In genomic region chr2:152436148-152436547, GRCh38 we compare ENCODE assay signal across 18 cellular contexts.
A peak's percentile ranks its signal among the peaks of the same experiment; 100 is the strongest.
DNase-seq lines count a peak whose midpoint lies in the region; ATAC-seq, FAIRE-seq and TF ChIP-seq lines count a peak whose summit lies in the region.
"Had no signal": no experiment of that assay in that cellular context is flagged by ENCODE, and none has a peak within 500 bp of the region (broad histone marks: within the 10 kb centered on the region; RNA-seq: fewer than 3 reads in every experiment).

No MANE protein-coding gene starts in this region.

- H3K4me1 Mint-ChIP-seq in activated T-helper 2 cell treated with anti-CD3 and anti-CD28 coated beads, Interferon-gamma antibody, Interleukin-2, Interleukin-4, amounts not matched to agents 10 μg/mL and 5 μg/mL and 100 μg/mL, durations not matched to agents 14 hours and 24 hours and 36 hours (ENCODE audit: low read depth), result peaks cover 5% of the 10 kb centered on the region

- ATAC-seq in HepG2, result no peak
- no peak for ATAC-seq in right lobe of liver

- in situ Hi-C loops in HepG2 (cut with HindIII; ENCODE audit: extremely low pct_ligation_motif_present, low pct_unique_long_range_greater_than_20kb), result no loop called here

- CTCF ChIA-PET in HepG2 (lab: Yijun Ruan, JAX; ENCODE audit: low intra/inter-chr PET ratio, low total read pairs), result no interaction called here

- H3K27me3 Mint-ChIP-seq in activated T-helper 2 cell treated with anti-CD3 and anti-CD28 coated beads, Interferon-gamma antibody, Interleukin-2, Interleukin-4, amounts not matched to agents 10 μg/mL and 5 μg/mL and 100 μg/mL, durations not matched to agents 14 hours and 24 hours and 36 hours (ENCODE audit: low read depth), result peaks cover 3% of the 10 kb centered on the region

- H3K9me3 Mint-ChIP-seq in activated T-helper 2 cell treated with anti-CD3 and anti-CD28 coated beads, Interferon-gamma antibody, Interleukin-2, Interleukin-4, amounts not matched to agents 10 μg/mL and 5 μg/mL and 100 μg/mL, durations not matched to agents 14 hours and 24 hours and 36 hours, result no peaks in the 10 kb centered on the region
- H3K9me3 Mint-ChIP-seq: CD4-positive, alpha-beta T cell; H9 had no signal

- H3K27me3 ChIP-seq in HepG2 (ENCODE audit: control insufficient read depth in 1 of 2, insufficient read depth in 2 of 2, low read length in 2 of 2) (no peaks in the 10 kb centered on the region), right lobe of liver (no peaks in the 10 kb centered on the region), dorsolateral prefrontal cortex (no peaks in the 10 kb centered on the region)
- H3K27me3 ChIP-seq: BE2C had no signal

- no peak overlapping the region for H2AFZ ChIP-seq in HepG2 (ENCODE audit: low read length)

- H3K27ac ChIP-seq in HepG2 (ENCODE audit: extremely low read length, insufficient read depth, low read length), result no peak overlapping the region
- H3K27ac ChIP-seq in right lobe of liver, result no peak overlapping the region
- peak overlapping the region in 52 of 59 donors; percentile 5 to 100 (median 86) for H3K27ac ChIP-seq in dorsolateral prefrontal cortex
- H3K27ac ChIP-seq in substantia nigra (ENCODE audit: low read depth, low read length, poor library complexity, severe bottlenecking), result peak overlapping the region; percentile 76
- H3K27ac ChIP-seq: C4-2B had no signal

- no TSS peak for BruUV-seq in HepG2 (replicated peaks; lab: Mats Ljungman, UMichigan)

- H3K9me3 ChIP-seq in HepG2 (ENCODE audit: low read length) (no peaks in the 10 kb centered on the region), right lobe of liver (no peaks in the 10 kb centered on the region)
- H3K9me3 ChIP-seq: BE2C, Caco-2 had no signal

- TF ChIP-seq RAD21 in HepG2 (CRISPR knock-in tag; IDR thresholded peaks at IDR 0.05), result no peak

- H3K36me3 Mint-ChIP-seq in activated T-helper 2 cell treated with anti-CD3 and anti-CD28 coated beads, Interferon-gamma antibody, Interleukin-2, Interleukin-4, amounts not matched to agents 10 μg/mL and 5 μg/mL and 100 μg/mL, durations not matched to agents 14 hours and 24 hours and 36 hours (ENCODE audit: low read depth), result no peaks in the 10 kb centered on the region

- H3K4me1 ChIP-seq in HepG2 (ENCODE audit: insufficient read depth, low read length) (peaks cover 56% of the 10 kb centered on the region), right lobe of liver (no peaks in the 10 kb centered on the region)
- H3K4me1 ChIP-seq: BE2C, Caco-2 had no signal

- no peak overlapping the region for H3K9ac ChIP-seq in HepG2 (ENCODE audit: insufficient read depth, low read depth, low read length)

- no peak overlapping the region for H3K4me3 ChIP-seq in HepG2 (replicated peaks in 1 of 3; ENCODE audit: insufficient read depth in 1 of 3, low read depth in 2 of 3, low read length in 3 of 3)
- H3K4me3 ChIP-seq in right lobe of liver, result no peak overlapping the region
- H3K4me3 ChIP-seq in dorsolateral prefrontal cortex, result no peak overlapping the region

- POLR2A ChIA-PET in HepG2 (lab: Yijun Ruan, JAX), result no interaction called here

- H3K79me2 ChIP-seq in HepG2 (ENCODE audit: insufficient read depth, low read length), result peaks cover 100% of the 10 kb centered on the region

- no peaks in the 10 kb centered on the region for H3K36me3 ChIP-seq in HepG2 (replicated peaks in 1 of 2; ENCODE audit: control insufficient read depth in 1 of 2, insufficient read depth in 2 of 2, low read length in 2 of 2)
- no peaks in the 10 kb centered on the region for H3K36me3 ChIP-seq in right lobe of liver
- H3K36me3 ChIP-seq: BE2C had no signal

- no peak overlapping the region for H3K27ac Mint-ChIP-seq in activated T-helper 2 cell treated with anti-CD3 and anti-CD28 coated beads, Interferon-gamma antibody, Interleukin-2, Interleukin-4, amounts not matched to agents 10 μg/mL and 5 μg/mL and 100 μg/mL, durations not matched to agents 14 hours and 24 hours and 36 hours
- H3K27ac Mint-ChIP-seq: CD4-positive, alpha-beta T cell had no signal

- no peak overlapping the region for H3K4me2 ChIP-seq in HepG2 (ENCODE audit: low read depth, low read length)

- TF ChIP-seq POLR2A in HepG2 (IDR thresholded peaks at IDR 0.05; ENCODE audit: insufficient read depth in 1 of 2, low read depth in 2 of 2, low read length in 2 of 2), result no peak
- no peak for TF ChIP-seq POLR2A in right lobe of liver (IDR thresholded peaks at IDR 0.05)

- intact Hi-C loops in HepG2 (cut with micrococcal nuclease; ENCODE audit: unreplicated experiment), result no loop called here
- intact Hi-C loops in right lobe of liver (cut with DNase I), result no loop called here
- intact Hi-C loops in dorsolateral prefrontal cortex (cut with DNase I), result no loop called here
- intact Hi-C loops in activated T-helper 2 cell treated with anti-CD3 and anti-CD28 coated beads, Interferon-gamma antibody, Interleukin-2, Interleukin-4, amounts not matched to agents 10 μg/mL and 5 μg/mL and 100 μg/mL, durations not matched to agents 14 hours and 24 hours and 36 hours (cut with micrococcal nuclease), result no loop called here

- TF ChIP-seq CTCF in HepG2 (CRISPR knock-in tag; IDR thresholded peaks at IDR 0.05) (no peak), right lobe of liver (IDR thresholded peaks at IDR 0.05) (no peak), dorsolateral prefrontal cortex (IDR thresholded peaks at IDR 0.05 in 54 of 56, conservative IDR thresholded peaks at IDR 0.05 in 2 of 56; ENCODE audit: low read depth in 1 of 56, partially characterized antibody in 56 of 56) (no peak)

- WGBS in HepG2 (ENCODE audit: low lambda C conversion rate), result 95% methylated on average over 1 of the region's 1 CpG
- WGBS in right lobe of liver (ENCODE audit: insufficient coverage, low coverage, low lambda C conversion rate, missing lambda C conversion rate), result 100% methylated on average over 1 of the region's 1 CpG

- DNase-seq in HepG2 (ENCODE audit: low spot score) (no peak), right lobe of liver (no peak), dorsolateral prefrontal cortex (no peak), substantia nigra (lab: John Stamatoyannopoulos, UW) (no peak), activated T-cell treated with anti-CD3 and anti-CD28 coated beads for 4 hours (no peak), AML-193 (lab: John Stamatoyannopoulos, UW) (no peak)
- DNase-seq in activated T-helper 2 cell treated with anti-CD3 and anti-CD28 coated beads, Interferon-gamma antibody, Interleukin-2, Interleukin-4, amounts not matched to agents 10 μg/mL and 5 μg/mL and 100 μg/mL, durations not matched to agents 14 hours and 24 hours and 36 hours (ENCODE audit: low spot score), result no peak
- DNase-seq: 8988T; BE2C; Caco-2; CD4-positive, alpha-beta T cell; H9 had no signal

- no peak for FAIRE-seq in HepG2 (lab: Jason Lieb, UNC)
- FAIRE-seq: D721Med, G401.6, GM12891, GM19239, H1 had no signal

- no peak for TF ChIP-seq EP300 in HepG2 (IDR thresholded peaks at IDR 0.05; ENCODE audit: low read depth in 2 of 2, low read length in 2 of 2)
- no peak for TF ChIP-seq EP300 in HepG2 (CRISPR knock-in tag; IDR thresholded peaks at IDR 0.05; ENCODE audit: borderline replicate concordance)

- H3K4me3 Mint-ChIP-seq in activated T-helper 2 cell treated with anti-CD3 and anti-CD28 coated beads, Interferon-gamma antibody, Interleukin-2, Interleukin-4, amounts not matched to agents 10 μg/mL and 5 μg/mL and 100 μg/mL, durations not matched to agents 14 hours and 24 hours and 36 hours (ENCODE audit: low read depth), result no peak overlapping the region
- H3K4me3 Mint-ChIP-seq: CD4-positive, alpha-beta T cell; H9 had no signal

- no peaks in the 10 kb centered on the region; the same call in 1 of the 2 replicates for H4K20me1 ChIP-seq in HepG2 (ENCODE audit: insufficient read depth, low read length)

TF ChIP-seq in HepG2, 621 proteins besides CTCF, POLR2A, EP300 and RAD21:
- TF ChIP-seq CEBPG (CRISPR knock-in tag; IDR thresholded peaks at IDR 0.05) (no peak), ZNF501 (CRISPR knock-in tag; IDR thresholded peaks at IDR 0.05) (no peak), ZNF121 (CRISPR knock-in tag; IDR thresholded peaks at IDR 0.05) (peak; percentile 93), ZMAT3 (CRISPR knock-in tag; conservative IDR thresholded peaks at IDR 0.05) (no peak)

Comparison
In these comparisons a context has a peak if more than half of its experiments do, and no peak if none do; other contexts are left out.
1. H3K27ac ChIP-seq: peak in dorsolateral prefrontal cortex (52 of 59) and substantia nigra (single experiment); none in HepG2 (single experiment) and right lobe of liver (0 of 3).